1 cellular context compared by ENCODE assay signal in genomic region chr16:66523861-66524354, GRCh38.
TF ChIP-seq lines count a peak whose summit lies in the region.

No MANE protein-coding gene starts in this region.

TF ChIP-seq in GM23338, 12 proteins besides CTCF, POLR2A, EP300 and RAD21:
- TF ChIP-seq ZNF462 (CRISPR knock-in tag; IDR thresholded peaks at IDR 0.05), result no peak
- no peak for TF ChIP-seq CREB1 (CRISPR knock-in tag; IDR thresholded peaks at IDR 0.05; ENCODE audit: low read depth)
- no peak for TF ChIP-seq NANOG (IDR thresholded peaks at IDR 0.05; ENCODE audit: borderline replicate concordance)
- no peak for TF ChIP-seq REST (IDR thresholded peaks at IDR 0.05; ENCODE audit: unreplicated experiment)
- no peak for TF ChIP-seq POLR2AphosphoS5 (IDR thresholded peaks at IDR 0.05; ENCODE audit: low read depth)
- no peak for TF ChIP-seq ZNF331 (CRISPR knock-in tag; IDR thresholded peaks at IDR 0.05; ENCODE audit: low read depth)
- TF ChIP-seq ZNF114 (CRISPR knock-in tag; IDR thresholded peaks at IDR 0.05), result no peak
